In genomic region chr20:54228841-54229240, GRCh38 we compare ENCODE assay signal across 39 cellular contexts. TPM values are rescaled to one million over a fixed set of nuclear protein-coding genes. Genes with fewer than 3 reads are reported as not detected.
DNase-seq lines count a peak whose midpoint lies in the region; ATAC-seq, FAIRE-seq and TF ChIP-seq lines count a peak whose summit lies in the region.
"Had no signal": no experiment of that assay in that cellular context is flagged by ENCODE, and none has a peak within 500 bp of the region (broad histone marks: within the 10 kb centered on the region; RNA-seq: fewer than 3 reads in every experiment).

No MANE protein-coding gene starts in this region.

- H3K4me3 ChIP-seq in PC-9 (no peak overlapping the region), brain microvascular endothelial cell (ENCODE audit: low read depth, low read length) (no peak overlapping the region), keratinocyte (ENCODE audit: control insufficient read depth in 2 of 3, extremely low read depth in 1 of 3, insufficient read depth in 2 of 3, low read depth in 1 of 3, low read length in 3 of 3) (no peak overlapping the region)
- H3K4me3 ChIP-seq: lower lobe of right lung, mucosa of descending colon, right lobe of liver, SJSA1, suprapubic skin had no signal

- ATAC-seq in HG03378 (IDR thresholded peaks at IDR 0.05; ENCODE audit: unreplicated experiment) = no peak
- no peak for ATAC-seq in HG02623 (IDR thresholded peaks at IDR 0.05; ENCODE audit: unreplicated experiment)
- ATAC-seq in HG03432 (IDR thresholded peaks at IDR 0.05; ENCODE audit: unreplicated experiment) = no peak
- ATAC-seq: lower lobe of right lung; mucosa of descending colon; right lobe of liver; stimulated activated memory B cell treated with anti-CD40 and anti-IgM and Interleukin-4, amounts not matched to agents 10 μg/mL and 1 μg/mL and 100 μg/mL, for 72 hours had no signal

- intact Hi-C loops in PC-9 (cut with micrococcal nuclease; ENCODE audit: unreplicated experiment) = loop anchor here (10.0 kb wide), 2 partner anchors 156 to 246 kb away; partner anchors contain the start of gene DOK5

- H4K20me1 ChIP-seq in PC-9 (ENCODE audit: insufficient read depth) = no peaks in the 10 kb centered on the region
- no peaks in the 10 kb centered on the region for H4K20me1 ChIP-seq in keratinocyte (ENCODE audit: control insufficient read depth, extremely low read depth, insufficient read depth, low read length)

- in situ Hi-C loops in brain microvascular endothelial cell (cut with HindIII; ENCODE audit: low pct_ligation_motif_present, low sequenced_read_pairs) = no loop called here

- FAIRE-seq in keratinocyte (lab: Jason Lieb, UNC) = peak; percentile 36
- FAIRE-seq: A204.1, D721Med, endometrium, GM12891, RCC 7860, TTC549 had no signal

- no peak overlapping the region for H3K9ac ChIP-seq in keratinocyte (ENCODE audit: control insufficient read depth, extremely low read depth, insufficient read depth, low read length)

- TF ChIP-seq CTCF in PC-9 (conservative IDR thresholded peaks at IDR 0.05) = no peak
- no peak for TF ChIP-seq CTCF in brain microvascular endothelial cell (IDR thresholded peaks at IDR 0.05; ENCODE audit: low read depth, low read length, missing control alignments)
- TF ChIP-seq CTCF in keratinocyte (optimal IDR thresholded peaks at IDR 0.05 in 1 of 3, IDR thresholded peaks at IDR 0.05 in 1 of 3, conservative IDR thresholded peaks at IDR 0.05 in 1 of 3; ENCODE audit: extremely low read depth in 1 of 3, insufficient read depth in 2 of 3, low read length in 3 of 3) = no peak

- no peaks in the 10 kb centered on the region for H3K36me3 ChIP-seq in PC-9 (ENCODE audit: low read depth)
- H3K36me3 ChIP-seq in brain microvascular endothelial cell (replicated peaks) = no peaks in the 10 kb centered on the region
- no peaks in the 10 kb centered on the region for H3K36me3 ChIP-seq in keratinocyte (ENCODE audit: control insufficient read depth in 2 of 2, extremely low read depth in 1 of 2, insufficient read depth in 2 of 2, low read length in 2 of 2)
- H3K36me3 ChIP-seq: lower lobe of right lung, right lobe of liver, SJSA1, suprapubic skin had no signal

- BruUV-seq in PC-9 (replicated peaks; lab: Mats Ljungman, UMichigan) = no TSS peak

- POLR2A ChIA-PET in PC-9 (lab: Charles Lee; ENCODE audit: unreplicated experiment) = no interaction called here

- peak; percentile 16 for DNase-seq in AG20443 (ENCODE audit: low spot score)
- DNase-seq in PC-9 = peak in 1 of 2 experiments; percentile 75
- peak; percentile 74 for DNase-seq in brain microvascular endothelial cell
- peak; percentile 42 for DNase-seq in keratinocyte (ENCODE audit: low read depth, low spot score)
- no peak for DNase-seq in UCSD-AML1 (lab: John Stamatoyannopoulos, UW; ENCODE audit: unreplicated experiment)
- DNase-seq: activated CD4-positive, alpha-beta memory T cell treated with anti-CD3 and anti-CD28 coated beads for 36 hours; activated CD4-positive, CD25-positive, alpha-beta regulatory T cell treated with anti-CD3 and anti-CD28 coated beads, Interleukin-2, amount 50 U/mL, for 72 hours; activated CD8-positive, alpha-beta memory T cell treated with anti-CD3 and anti-CD28 coated beads, Interleukin-2, amount 50 U/mL, for 4 hours; activated naive CD4-positive, alpha-beta T cell treated with anti-CD3 and anti-CD28 coated beads, Interleukin-2, amount 10 ng/mL, durations not matched to agents 7 days and 5 days; AML-193; anterior cingulate cortex; CD4-positive, alpha-beta T cell; kidney glomerular epithelial cell; lower lobe of right lung; mucosa of descending colon; NCI-H1105 treated with DMSO at 0.1 percent for 48 hours; NCI-H1930; NCI-H526 treated with DMSO at 0.1 percent for 48 hours; nephron progenitor cell; right lobe of liver; stimulated activated CD4-positive, alpha-beta T cell treated with anti-CD3 and anti-CD28 coated beads, Interleukin-12 subunit alpha, Interleukin-12 subunit beta, amount 100 ng/mL, for 4 hours; stimulated activated CD4-positive, alpha-beta T cell treated with anti-CD3 and anti-CD28 coated beads, Interleukin-4, amount 100 ng/mL, for 4 hours had no signal

- peaks cover 11% of the 10 kb centered on the region; the same call in 1 of the 2 replicates for H3K9me3 ChIP-seq in PC-9 (ENCODE audit: insufficient read depth, low read depth)
- no peaks in the 10 kb centered on the region for H3K9me3 ChIP-seq in keratinocyte (ENCODE audit: control insufficient read depth, low read depth, low read length)
- H3K9me3 ChIP-seq: lower lobe of right lung, mucosa of descending colon, right lobe of liver, SJSA1 had no signal

- H3K27me3 ChIP-seq in PC-9 (ENCODE audit: insufficient read depth, low read depth) (no peaks in the 10 kb centered on the region), brain microvascular endothelial cell (replicated peaks) (no peaks in the 10 kb centered on the region), keratinocyte (ENCODE audit: control insufficient read depth, extremely low read depth, insufficient read depth, low read length) (no peaks in the 10 kb centered on the region)
- H3K27me3 ChIP-seq: right lobe of liver, SJSA1, suprapubic skin had no signal

- no peak overlapping the region for H2AFZ ChIP-seq in PC-9
- no peak overlapping the region for H2AFZ ChIP-seq in keratinocyte (ENCODE audit: control insufficient read depth, low read length)

- H3K79me2 ChIP-seq in PC-9 (ENCODE audit: low read depth) = no peaks in the 10 kb centered on the region
- H3K79me2 ChIP-seq in keratinocyte (ENCODE audit: control insufficient read depth, insufficient read depth, low read length) = no peaks in the 10 kb centered on the region

- 0 out of 2 replicates have a peak, but pooled peaks cover 3% of the 10 kb centered on the region for H3K9me2 ChIP-seq in PC-9 (ENCODE audit: insufficient read depth)

- no peaks in the 10 kb centered on the region; the same call in 1 of the 2 replicates for H3K4me1 ChIP-seq in PC-9 (replicated peaks; ENCODE audit: insufficient read depth)
- H3K4me1 ChIP-seq in keratinocyte (ENCODE audit: control insufficient read depth, extremely low read depth, insufficient read depth, low read length) = no peaks in the 10 kb centered on the region
- H3K4me1 ChIP-seq: lower lobe of right lung, right lobe of liver, SJSA1, suprapubic skin had no signal

- H3F3A ChIP-seq in PC-9 (ENCODE audit: insufficient read depth, low read depth) = peaks cover 7% of the 10 kb centered on the region; the same call in 1 of the 2 replicates

- dilution Hi-C loops in keratinocyte (cut with MboI; ENCODE audit: extremely low pct_ligation_motif_present, low sequenced_read_pairs) = no loop called here

- peak overlapping the region; percentile 9; the same call in 1 of the 2 replicates for H3K27ac ChIP-seq in PC-9
- H3K27ac ChIP-seq in brain microvascular endothelial cell = no peak overlapping the region
- no peak overlapping the region for H3K27ac ChIP-seq in keratinocyte (ENCODE audit: control insufficient read depth, insufficient read depth, low read length)
- H3K27ac ChIP-seq: lower lobe of right lung, right lobe of liver, SJSA1, suprapubic skin had no signal

- H3K9me1 ChIP-seq in keratinocyte (ENCODE audit: control insufficient read depth, extremely low read depth, insufficient read depth, low read length) = no peaks in the 10 kb centered on the region

- CTCF ChIA-PET in PC-9 (lab: Charles Lee) = no interaction called here

- H3K4me2 ChIP-seq in PC-9 (no peak overlapping the region), keratinocyte (ENCODE audit: control insufficient read depth, extremely low read depth, insufficient read depth, low read depth, low read length) (no peak overlapping the region)

RNA-seq across cellular contexts. Expression of gene PFDN4, which starts 21.0 kb away (rescaled TPM):
- 44.1 and 49.5 TPM in 2 replicates for total RNA-seq in PC-9 (2021)
- polyA plus RNA-seq in keratinocyte = 19.1 to 65.7 TPM (median 39.5 TPM) in 3 replicates
- polyA plus RNA-seq in keratinocyte (2011; ENCODE audit: low read depth) = 34.8 TPM
- 48.6 and 86.9 TPM in 2 replicates for polyA plus RNA-seq in keratinocyte (2011; cell fraction: cytosol; rRNA removed)
- polyA plus RNA-seq in keratinocyte (2011; cell fraction: nucleus; rRNA removed) = 16.4 and 26.9 TPM in 2 replicates
- polyA plus RNA-seq in keratinocyte (2012; ENCODE audit: low replicate concordance) = 38.9 and 41.8 TPM in 2 replicates
- 1.5 to 8.1 TPM in 2 of 3 replicates, not detected in the other for polyA minus RNA-seq in keratinocyte
- polyA minus RNA-seq in keratinocyte (2011; cell fraction: cytosol; rRNA and poly(A)+ RNA removed) = 4.4 TPM
- 1.7 and 3.3 TPM in 2 replicates for polyA minus RNA-seq in keratinocyte (2011; cell fraction: nucleus; rRNA and poly(A)+ RNA removed)

RNA-seq across cellular contexts. Expression of gene CYP24A1, which starts 55.1 kb away (rescaled TPM):
- total RNA-seq in PC-9 (2021) = 2.7 and 4.9 TPM in 2 replicates
- 7.3 to 18.2 TPM (median 7.7 TPM) in 3 replicates for polyA plus RNA-seq in keratinocyte
- polyA plus RNA-seq in keratinocyte (2011; ENCODE audit: low read depth) = not detected
- 4.8 and 7.8 TPM in 2 replicates for polyA plus RNA-seq in keratinocyte (2011; cell fraction: cytosol; rRNA removed)
- 34.1 and 38.0 TPM in 2 replicates for polyA plus RNA-seq in keratinocyte (2011; cell fraction: nucleus; rRNA removed)
- polyA plus RNA-seq in keratinocyte (2012; ENCODE audit: low replicate concordance) = 5.9 TPM in 1 of 2 replicates, not detected in the other
- polyA minus RNA-seq in keratinocyte = 21.2 to 41.0 TPM (median 33.8 TPM) in 3 replicates
- polyA minus RNA-seq in keratinocyte (2011; cell fraction: cytosol; rRNA and poly(A)+ RNA removed) = 27.0 TPM
- 18.9 and 23.8 TPM in 2 replicates for polyA minus RNA-seq in keratinocyte (2011; cell fraction: nucleus; rRNA and poly(A)+ RNA removed)
- total RNA-seq: activated T-helper 1 cell treated with anti-CD3 and anti-CD28 coated beads, Interleukin-12 subunit alpha, Interleukin-12 subunit beta, Interleukin-2, Interleukin-4 antibody, amounts not matched to agents 30 ng/mL and 10 ng/mL and 1 ng/mL, durations not matched to agents 14 hours and 24 hours and 36 hours; dermis microvascular lymphatic vessel endothelial cell; glomerular endothelial cell; mucosa of descending colon; posterior vena cava; right lobe of liver; SJSA1; T-helper 1 cell treated with Interleukin-12 subunit alpha and Interleukin-12 subunit beta and Interleukin-4 antibody, amounts not matched to agents 30 ng/mL and 1 ng/mL, for 36 hours had no signal
